Comparison of ENCODE assay signal across 21 cellular contexts in the genomic region with DNA sequence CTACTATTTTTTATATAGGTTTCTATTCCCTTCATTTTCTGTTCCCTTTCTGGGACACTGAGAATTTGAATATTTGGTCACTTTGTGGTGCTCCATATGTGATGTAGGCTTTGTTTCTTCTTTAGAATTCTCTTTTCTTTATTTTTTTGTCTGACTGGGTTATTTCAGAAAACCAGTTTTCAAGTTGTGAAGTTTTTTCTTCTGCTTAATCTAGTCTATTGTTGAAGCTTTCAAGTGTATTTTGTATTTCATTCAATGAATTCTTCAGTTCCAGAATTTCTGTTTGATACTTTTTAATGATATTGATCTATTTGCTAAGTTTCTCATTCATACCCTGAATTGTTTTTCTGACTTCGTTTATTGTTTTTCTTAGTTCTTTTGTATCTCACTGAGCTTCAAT.
A peak's percentile ranks its signal among the peaks of the same experiment; 100 is the strongest.
DNase-seq lines count a peak whose midpoint lies in the region; ATAC-seq, FAIRE-seq and TF ChIP-seq lines count a peak whose summit lies in the region.
"Had no signal": no experiment of that assay in that cellular context is flagged by ENCODE, and none has a peak within 500 bp of the region (broad histone marks: within the 10 kb centered on the region; RNA-seq: fewer than 3 reads in every experiment).

No MANE protein-coding gene starts in this region.

- FAIRE-seq in TTC549 (lab: Jason Lieb, UNC) = peak; percentile 31
- FAIRE-seq: A549, GM12878, GM19239, H54 had no signal

- CTCF ChIA-PET in HEK293 (lab: Yijun Ruan, JAX) = interaction anchor here (0.6 to 0.9 kb wide), 3 partner anchors 18 to 178 kb away, joined by 3 to 6 read pairs (median 5); no protein-coding TSS in a partner anchor

- no peak for TF ChIP-seq POLR2A in sigmoid colon (IDR thresholded peaks at IDR 0.05)

- H3K4me3 ChIP-seq in HEK293 (ENCODE audit: low read depth, low read length) = no peak overlapping the region
- no peak overlapping the region for H3K4me3 ChIP-seq in Karpas-422 (ENCODE audit: low read length)
- no peak overlapping the region for H3K4me3 ChIP-seq in sigmoid colon
- H3K4me3 ChIP-seq: A549, GM12878, GM23338 had no signal

- H3K27ac ChIP-seq in HEK293 (ENCODE audit: extremely low read depth, low read depth, low read length) (no peak overlapping the region), Karpas-422 (ENCODE audit: low read length) (no peak overlapping the region), sigmoid colon (no peak overlapping the region)
- H3K27ac ChIP-seq: A549, HL-60, KMS-11 had no signal

- no peaks in the 10 kb centered on the region for H3K9me2 ChIP-seq in Karpas-422 (replicated peaks; ENCODE audit: insufficient read depth, low read length)

- 72 to 78% methylated on average over 1 of the region's 1 CpG for WGBS in sigmoid colon, 2 donors

- no peak for TF ChIP-seq EP300 in sigmoid colon (IDR thresholded peaks at IDR 0.05)

- H3K9me3 ChIP-seq in HEK293 (ENCODE audit: control insufficient read depth, insufficient read depth, low read depth, low read length) (no peaks in the 10 kb centered on the region), Karpas-422 (ENCODE audit: low read length) (no peaks in the 10 kb centered on the region), sigmoid colon (peaks cover 0 to 13% (median 9%) of the 10 kb centered on the region in 4 donors)

- no peak overlapping the region for H3K9ac ChIP-seq in Karpas-422 (ENCODE audit: low read length)
- H3K9ac ChIP-seq: KMS-11 had no signal

- POLR2A ChIA-PET in HEK293 (lab: Yijun Ruan, JAX) = no interaction called here

- H3K27me3 ChIP-seq in Karpas-422 (ENCODE audit: low read length) (no peaks in the 10 kb centered on the region), sigmoid colon (no peaks in the 10 kb centered on the region)

- DNase-seq in Karpas-422 (peak; percentile 42), myocyte (ENCODE audit: low read depth) (peak; percentile 3), HUDEP-2 (lab: John Stamatoyannopoulos, UW; ENCODE audit: unreplicated experiment in 76 of 76) (no peak), sigmoid colon (no peak)
- DNase-seq: AML-193; CD4-positive, alpha-beta memory T cell; DMS53; DND-41; EL; HCEC 1CT; HFFc6 had no signal

- no peak overlapping the region for H3K4me2 ChIP-seq in Karpas-422 (ENCODE audit: low read depth, low read length, poor library complexity, severe bottlenecking)
- H3K4me2 ChIP-seq: A549, GM23338, KMS-11 had no signal

- H4K20me1 ChIP-seq in Karpas-422 (ENCODE audit: insufficient read depth, low read depth, low read length) = no peaks in the 10 kb centered on the region

- TF ChIP-seq CTCF in HEK293 (tag by site-specific recombination; IDR thresholded peaks at IDR 0.05) (no peak), sigmoid colon (IDR thresholded peaks at IDR 0.05) (no peak)

- no peaks in the 10 kb centered on the region for H3K79me2 ChIP-seq in Karpas-422 (ENCODE audit: low read length)

- H3K4me1 ChIP-seq in HEK293 (ENCODE audit: control insufficient read depth, insufficient read depth, low read length) = no peaks in the 10 kb centered on the region
- H3K4me1 ChIP-seq in Karpas-422 (ENCODE audit: low read length) = no peaks in the 10 kb centered on the region
- no peaks in the 10 kb centered on the region for H3K4me1 ChIP-seq in sigmoid colon
- H3K4me1 ChIP-seq: A549 had no signal

- no peak overlapping the region for H2AFZ ChIP-seq in Karpas-422 (ENCODE audit: low read length)
- H2AFZ ChIP-seq: GM23338 had no signal

- intact Hi-C loops in sigmoid colon (cut with DNase I) = no loop called here

- ATAC-seq in SK-N-SH treated with all-trans-retinoic acid at 6 μM for 48 hours = no peak
- ATAC-seq: A549, GM12878, GM23338 had no signal

- H3K36me3 ChIP-seq in HEK293 (ENCODE audit: control insufficient read depth in 2 of 2, insufficient read depth in 1 of 2, low read length in 2 of 2) (no peaks in the 10 kb centered on the region), Karpas-422 (ENCODE audit: insufficient read depth, low read length) (no peaks in the 10 kb centered on the region), sigmoid colon (no peaks in the 10 kb centered on the region)

TF ChIP-seq in HEK293, 187 proteins besides CTCF, POLR2A, EP300 and RAD21:
- no peak for TF ChIP-seq ZNF560 (tag by site-specific recombination; IDR thresholded peaks at IDR 0.05; ENCODE audit: borderline replicate concordance)
- TF ChIP-seq SETDB1 (IDR thresholded peaks at IDR 0.05; ENCODE audit: insufficient read length, low read length) = peak; percentile 52
- TF ChIP-seq ZNF837 (tag by site-specific recombination; IDR thresholded peaks at IDR 0.05) = no peak
- no peak for TF ChIP-seq OSR2 (tag by site-specific recombination; IDR thresholded peaks at IDR 0.05)
- no peak for TF ChIP-seq GLI4 (tag by site-specific recombination; IDR thresholded peaks at IDR 0.05)

TF ChIP-seq in SK-N-SH treated with all-trans-retinoic acid at 6 μM for 48 hours, 23 proteins besides CTCF, POLR2A, EP300 and RAD21:
- TF ChIP-seq CSDC2 (CRISPR knock-in tag; IDR thresholded peaks at IDR 0.05) (no peak), PPARA (CRISPR knock-in tag; IDR thresholded peaks at IDR 0.05; ENCODE audit: borderline replicate concordance) (no peak), ESRRG (CRISPR knock-in tag; IDR thresholded peaks at IDR 0.05) (no peak), ARNTL (CRISPR knock-in tag; IDR thresholded peaks at IDR 0.05; ENCODE audit: borderline replicate concordance, low read depth) (no peak), ZNF70 (CRISPR knock-in tag; IDR thresholded peaks at IDR 0.05) (no peak), ZFP3 (CRISPR knock-in tag; IDR thresholded peaks at IDR 0.05) (no peak), ZFP30 (CRISPR knock-in tag; IDR thresholded peaks at IDR 0.05) (no peak), ZNF8 (CRISPR knock-in tag; IDR thresholded peaks at IDR 0.05) (no peak), TOX (CRISPR knock-in tag; IDR thresholded peaks at IDR 0.05; ENCODE audit: borderline replicate concordance) (no peak)
- TF ChIP-seq, protein P1, sequence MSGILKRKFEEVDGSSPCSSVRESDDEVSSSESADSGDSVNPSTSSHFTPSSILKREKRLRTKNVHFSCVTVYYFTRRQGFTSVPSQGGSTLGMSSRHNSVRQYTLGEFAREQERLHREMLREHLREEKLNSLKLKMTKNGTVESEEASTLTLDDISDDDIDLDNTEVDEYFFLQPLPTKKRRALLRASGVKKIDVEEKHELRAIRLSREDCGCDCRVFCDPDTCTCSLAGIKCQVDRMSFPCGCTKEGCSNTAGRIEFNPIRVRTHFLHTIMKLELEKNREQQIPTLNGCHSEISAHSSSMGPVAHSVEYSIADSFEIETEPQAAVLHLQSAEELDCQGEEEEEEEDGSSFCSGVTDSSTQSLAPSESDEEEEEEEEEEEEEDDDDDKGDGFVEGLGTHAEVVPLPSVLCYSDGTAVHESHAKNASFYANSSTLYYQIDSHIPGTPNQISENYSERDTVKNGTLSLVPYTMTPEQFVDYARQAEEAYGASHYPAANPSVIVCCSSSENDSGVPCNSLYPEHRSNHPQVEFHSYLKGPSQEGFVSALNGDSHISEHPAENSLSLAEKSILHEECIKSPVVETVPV (CRISPR knock-in tag; IDR thresholded peaks at IDR 0.05) = no peak

Comparison
In these comparisons a context has a peak if more than half of its experiments do, and no peak if none do; other contexts are left out.
1. DNase-seq: peak in Karpas-422 (single experiment) and myocyte (single experiment); none in HUDEP-2 (0 of 76) and sigmoid colon (single experiment).